In the genomic region with DNA sequence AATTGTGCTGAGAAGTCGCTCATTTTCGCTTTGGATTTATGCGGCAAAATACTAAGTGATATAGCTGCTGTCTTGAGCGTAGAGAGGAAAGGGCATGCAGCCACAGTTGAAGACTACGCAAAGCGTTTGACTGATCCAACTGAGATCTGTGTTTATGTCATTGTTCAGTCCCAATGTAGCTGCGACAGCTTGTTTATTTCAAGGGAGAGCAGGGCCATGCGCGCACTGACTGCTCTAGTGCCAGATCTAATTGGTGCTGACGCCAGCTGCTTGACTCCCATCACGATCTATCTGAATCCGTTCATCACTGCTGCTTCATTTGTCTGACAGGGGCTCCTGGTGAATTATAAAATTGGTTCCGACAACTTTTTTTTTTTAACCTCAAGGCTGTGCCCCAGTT, we compare ENCODE assay signal across 17 cellular contexts.
A peak's percentile ranks its signal among the peaks of the same experiment; 100 is the strongest.
DNase-seq lines count a peak whose midpoint lies in the region; ATAC-seq lines count a peak whose summit lies in the region.
"Had no signal": no experiment of that assay in that cellular context is flagged by ENCODE, and none has a peak within 500 bp of the region (broad histone marks: within the 10 kb centered on the region; RNA-seq: fewer than 3 reads in every experiment).

No MANE protein-coding gene starts in this region.

- intact Hi-C loops in Right ventricle myocardium superior (cut with DNase I) (no loop called here), cardiac septum (cut with DNase I) (no loop called here), left ventricle myocardium superior (cut with micrococcal nuclease) (no loop called here)

- DNase-seq in NCI-H1417 (lab: John Stamatoyannopoulos, UW) (peak in 2 of 3 experiments; percentile 5 to 34), NCI-H1417 treated with DMSO at 0.1 percent for 48 hours (lab: John Stamatoyannopoulos, UW) (no peak), Right ventricle myocardium superior (peak; percentile 39), cardiac septum (ENCODE audit: low spot score) (no peak), left ventricle myocardium superior (peak; percentile 49), retina (peak; percentile 80), NOMO-1 treated with dmso at 0.1 percent for 144 hours (lab: John Stamatoyannopoulos, UW; ENCODE audit: unreplicated experiment) (no peak)
- DNase-seq in NK-92 treated with Interleukin-12 subunit alpha and Interleukin-12 subunit beta, amount 100 ng/mL, for 24 hours (lab: John Stamatoyannopoulos, UW), result no peak
- DNase-seq: BE2C; CD4-positive, CD25-positive, alpha-beta regulatory T cell; COR-L47; H7; HFFc6; MV-4-11; NCI-H1436; NCI-H82; SW 1271 had no signal

- ATAC-seq in Right ventricle myocardium superior (ENCODE audit: poor library complexity) (peak; percentile 75), left ventricle myocardium superior (peak; percentile 72)

Comparison
In these comparisons a context has a peak if more than half of its experiments do, and no peak if none do; other contexts are left out.
1. DNase-seq: peak in NCI-H1417 (2 of 3), Right ventricle myocardium superior (single experiment), left ventricle myocardium superior (single experiment) and retina (single experiment); none in NCI-H1417 treated with DMSO at 0.1 percent for 48 hours (single experiment), cardiac septum (single experiment), NOMO-1 treated with dmso at 0.1 percent for 144 hours (single experiment) and NK-92 treated with Interleukin-12 subunit alpha and Interleukin-12 subunit beta, amount 100 ng/mL, for 24 hours (single experiment).